Comparison of ENCODE assay signal across 15 cellular contexts in the genomic region with DNA sequence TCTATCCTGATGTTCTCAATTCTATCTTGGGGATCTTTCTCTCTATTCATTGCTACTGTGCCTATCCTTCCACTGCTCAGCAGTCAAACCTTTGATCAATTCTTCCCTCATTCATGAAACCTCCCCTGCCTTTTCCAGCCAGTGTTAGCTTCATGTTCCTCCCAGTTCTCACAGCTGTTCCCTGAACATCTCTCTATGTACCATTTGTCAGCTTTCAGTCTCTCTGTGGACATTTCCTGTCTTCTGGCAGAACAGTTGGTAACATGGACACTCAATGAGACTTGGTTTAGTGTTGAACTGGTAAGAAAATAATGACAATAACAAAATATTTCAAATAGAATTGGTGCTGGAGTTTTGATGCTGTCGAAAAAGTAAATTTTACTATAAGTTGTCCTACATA. TPM values are rescaled to one million over a fixed set of nuclear protein-coding genes. Genes with fewer than 3 reads are reported as not detected.
DNase-seq lines count a peak whose midpoint lies in the region; ATAC-seq, FAIRE-seq and TF ChIP-seq lines count a peak whose summit lies in the region.
"Had no signal": no experiment of that assay in that cellular context is flagged by ENCODE, and none has a peak within 500 bp of the region (broad histone marks: within the 10 kb centered on the region; RNA-seq: fewer than 3 reads in every experiment).

No MANE protein-coding gene starts in this region.

- H2AFZ ChIP-seq in keratinocyte (ENCODE audit: control insufficient read depth, low read length) = no peak overlapping the region
- H2AFZ ChIP-seq in OCI-LY7 (ENCODE audit: low read length) = no peak overlapping the region

- no peaks in the 10 kb centered on the region for H3K36me3 Mint-ChIP-seq in T-cell
- H3K36me3 Mint-ChIP-seq: CD8-positive, alpha-beta T cell had no signal

- no peaks in the 10 kb centered on the region for H3K9me1 ChIP-seq in keratinocyte (ENCODE audit: control insufficient read depth, extremely low read depth, insufficient read depth, low read length)

- dilution Hi-C loops in keratinocyte (cut with MboI; ENCODE audit: extremely low pct_ligation_motif_present, low sequenced_read_pairs) = no loop called here

- POLR2A ChIA-PET in T-cell (lab: Charles Lee) (no interaction called here), OCI-LY7 (lab: Charles Lee) (no interaction called here)

- H3K9me3 ChIP-seq in keratinocyte (ENCODE audit: control insufficient read depth, low read depth, low read length) = no peaks in the 10 kb centered on the region
- no peaks in the 10 kb centered on the region for H3K9me3 ChIP-seq in small intestine (ENCODE audit: control insufficient read depth, low read depth)
- no peaks in the 10 kb centered on the region for H3K9me3 ChIP-seq in OCI-LY7 (ENCODE audit: low read length)
- H3K9me3 ChIP-seq: BLaER1 had no signal

- BruUV-seq in OCI-LY7 (replicated peaks; lab: Mats Ljungman, UMichigan) = no TSS peak

- DNase-seq in LHCN-M2 (ENCODE audit: low read depth) (peak; percentile 79), keratinocyte (ENCODE audit: low read depth, low spot score) (no peak), myocyte (ENCODE audit: low read depth) (peak; percentile 80), small intestine (peak; percentile 14), T-cell (no peak), OCI-LY7 (ENCODE audit: low spot score) (no peak)
- DNase-seq in effector CD8-positive, alpha-beta T cell (lab: John Stamatoyannopoulos, UW) = no peak
- DNase-seq: 8988T; Calu3; CD8-positive, alpha-beta T cell; DMS79 treated with DMSO at 0.1 percent for 48 hours; GF-D8; H9 had no signal

- ATAC-seq in T-cell (replicated peaks in 1 of 4) = no peak
- ATAC-seq: CD8-positive, alpha-beta T cell had no signal

- CTCF ChIA-PET in T-cell (lab: Charles Lee) (no interaction called here), OCI-LY7 (lab: Charles Lee; ENCODE audit: unreplicated experiment) (no interaction called here)

- H3K4me2 ChIP-seq in keratinocyte (ENCODE audit: control insufficient read depth, extremely low read depth, insufficient read depth, low read depth, low read length) = no peak overlapping the region
- no peak overlapping the region for H3K4me2 ChIP-seq in OCI-LY7 (ENCODE audit: low read length)

- H4K20me1 ChIP-seq in keratinocyte (ENCODE audit: control insufficient read depth, extremely low read depth, insufficient read depth, low read length) = no peaks in the 10 kb centered on the region
- no peaks in the 10 kb centered on the region for H4K20me1 ChIP-seq in OCI-LY7 (ENCODE audit: insufficient read depth, low read length)
- H4K20me1 ChIP-seq: BLaER1 had no signal

- FAIRE-seq in keratinocyte (lab: Jason Lieb, UNC) = peak; percentile 43
- no peak for FAIRE-seq in small intestine (lab: Jason Lieb, UNC)
- FAIRE-seq: H1 had no signal

- TF ChIP-seq CTCF in keratinocyte (optimal IDR thresholded peaks at IDR 0.05 in 1 of 3, IDR thresholded peaks at IDR 0.05 in 1 of 3, conservative IDR thresholded peaks at IDR 0.05 in 1 of 3; ENCODE audit: extremely low read depth in 1 of 3, insufficient read depth in 2 of 3, low read length in 3 of 3) = no peak
- TF ChIP-seq CTCF in OCI-LY7 (conservative IDR thresholded peaks at IDR 0.05; ENCODE audit: low read length) = no peak

- no peaks in the 10 kb centered on the region for H3K9me2 ChIP-seq in OCI-LY7 (ENCODE audit: insufficient read depth, low read length)

- peaks cover 21% of the 10 kb centered on the region for H3K4me1 ChIP-seq in keratinocyte (ENCODE audit: control insufficient read depth, extremely low read depth, insufficient read depth, low read length)
- H3K4me1 ChIP-seq in small intestine (ENCODE audit: control insufficient read depth in 2 of 2, insufficient read depth in 1 of 2, low read depth in 1 of 2, low read length in 1 of 2) = peaks cover 2 to 3% of the 10 kb centered on the region in 2 donors
- no peaks in the 10 kb centered on the region for H3K4me1 ChIP-seq in OCI-LY7 (ENCODE audit: insufficient read depth, low read length, poor library complexity, severe bottlenecking)

- H3K27ac Mint-ChIP-seq in T-cell = no peak overlapping the region
- H3K27ac Mint-ChIP-seq: CD8-positive, alpha-beta T cell; H9 had no signal

- no peaks in the 10 kb centered on the region for H3K9me3 Mint-ChIP-seq in T-cell
- H3K9me3 Mint-ChIP-seq: CD8-positive, alpha-beta T cell; H9 had no signal

- intact Hi-C loops in OCI-LY7 (cut with micrococcal nuclease; ENCODE audit: unreplicated experiment) = no loop called here

- H3K27me3 ChIP-seq in keratinocyte (ENCODE audit: control insufficient read depth, extremely low read depth, insufficient read depth, low read length) = no peaks in the 10 kb centered on the region
- no peaks in the 10 kb centered on the region for H3K27me3 ChIP-seq in small intestine (ENCODE audit: control insufficient read depth in 2 of 2, insufficient read depth in 2 of 2, low read length in 2 of 2)
- H3K27me3 ChIP-seq: BLaER1 had no signal

- no peak overlapping the region for H3K27ac ChIP-seq in keratinocyte (ENCODE audit: control insufficient read depth, insufficient read depth, low read length)
- no peak overlapping the region for H3K27ac ChIP-seq in small intestine (ENCODE audit: low read depth in 1 of 2, low read length in 1 of 2)
- H3K27ac ChIP-seq in OCI-LY7 (ENCODE audit: low read depth, low read length, poor library complexity, severe bottlenecking) = no peak overlapping the region
- H3K27ac ChIP-seq: BLaER1 had no signal

- H3K4me3 Mint-ChIP-seq in T-cell = no peak overlapping the region
- H3K4me3 Mint-ChIP-seq: CD8-positive, alpha-beta T cell; H9 had no signal

- H3K4me1 Mint-ChIP-seq in T-cell = no peaks in the 10 kb centered on the region

- H3K4me3 ChIP-seq in keratinocyte (ENCODE audit: control insufficient read depth in 2 of 3, extremely low read depth in 1 of 3, insufficient read depth in 2 of 3, low read depth in 1 of 3, low read length in 3 of 3) (no peak overlapping the region), small intestine (ENCODE audit: low read depth in 1 of 2, low read length in 2 of 2) (no peak overlapping the region), OCI-LY7 (ENCODE audit: low read depth, low read length, poor library complexity, severe bottlenecking) (no peak overlapping the region)
- H3K4me3 ChIP-seq: BLaER1 had no signal

- H3K9ac ChIP-seq in keratinocyte (ENCODE audit: control insufficient read depth, extremely low read depth, insufficient read depth, low read length) = no peak overlapping the region
- H3K9ac ChIP-seq: BLaER1 had no signal

- no peaks in the 10 kb centered on the region for H3K27me3 Mint-ChIP-seq in T-cell

- peaks cover 0 to 5% of the 10 kb centered on the region in 2 experiments for H3K36me3 ChIP-seq in keratinocyte (ENCODE audit: control insufficient read depth in 2 of 2, extremely low read depth in 1 of 2, insufficient read depth in 2 of 2, low read length in 2 of 2)
- H3K36me3 ChIP-seq in small intestine (ENCODE audit: control insufficient read depth in 2 of 2, insufficient read depth in 2 of 2, low read length in 2 of 2) = no peaks in the 10 kb centered on the region
- no peaks in the 10 kb centered on the region for H3K36me3 ChIP-seq in OCI-LY7 (ENCODE audit: insufficient read depth, low read length)
- H3K36me3 ChIP-seq: BLaER1 had no signal

- 24 to 72% (median 26%) methylated on average over 1 of the region's 1 CpG for WGBS in small intestine, 3 donors

- no peaks in the 10 kb centered on the region for H3K79me2 ChIP-seq in keratinocyte (ENCODE audit: control insufficient read depth, insufficient read depth, low read length)
- no peaks in the 10 kb centered on the region for H3K79me2 ChIP-seq in OCI-LY7 (ENCODE audit: insufficient read depth, low read depth, low read length)

RNA-seq across cellular contexts. Expression of a gene that starts 26.2 kb away (rescaled TPM):
- total RNA-seq in LHCN-M2 (2014; rRNA removed) (30.8 and 37.4 TPM in 2 replicates), myocyte (7.5 and 9.0 TPM in 2 replicates), T-cell (1 to 10 TPM in 1 of 5 donors, under 1 TPM in 4; 0.20 to 1.2 (median 0.56) TPM), OCI-LY7 (2022) (not detected in 2 replicates)
- 4.0 TPM for polyA plus RNA-seq in LHCN-M2 (2012)
- polyA plus RNA-seq in keratinocyte (6.5 to 11.4 TPM (median 10.0 TPM) in 3 replicates), small intestine (1 to 10 TPM; 4.3 to 6.0 (median 5.6) TPM)
- polyA plus RNA-seq in keratinocyte (2011; ENCODE audit: low read depth) = 118 TPM
- polyA plus RNA-seq in keratinocyte (2011; cell fraction: cytosol; rRNA removed) = 4.4 and 6.6 TPM in 2 replicates
- 13.1 and 15.3 TPM in 2 replicates for polyA plus RNA-seq in keratinocyte (2011; cell fraction: nucleus; rRNA removed)
- 6.8 and 38.7 TPM in 2 replicates for polyA plus RNA-seq in keratinocyte (2012; ENCODE audit: low replicate concordance)
- polyA minus RNA-seq in keratinocyte = 1.8 to 14.7 TPM (median 9.0 TPM) in 3 replicates
- polyA minus RNA-seq in keratinocyte (2011; cell fraction: cytosol; rRNA and poly(A)+ RNA removed) = 2.9 TPM
- 9.0 and 27.8 TPM in 2 replicates for polyA minus RNA-seq in keratinocyte (2011; cell fraction: nucleus; rRNA and poly(A)+ RNA removed)
- polyA plus RNA-seq in myocyte (2012) = 1.8 TPM
- total RNA-seq in OCI-LY7 (2014; rRNA removed; shearing (Covaris generic)) = not detected in 2 replicates

Comparison
In these comparisons a context has a peak if more than half of its experiments do, and no peak if none do; other contexts are left out.
1. DNase-seq: peak in LHCN-M2 (single experiment), myocyte (single experiment) and small intestine (single experiment); none in keratinocyte (single experiment), T-cell (0 of 34), effector CD8-positive, alpha-beta T cell (single experiment) and OCI-LY7 (single experiment).